11 cellular contexts compared by ENCODE assay signal in the genomic region with DNA sequence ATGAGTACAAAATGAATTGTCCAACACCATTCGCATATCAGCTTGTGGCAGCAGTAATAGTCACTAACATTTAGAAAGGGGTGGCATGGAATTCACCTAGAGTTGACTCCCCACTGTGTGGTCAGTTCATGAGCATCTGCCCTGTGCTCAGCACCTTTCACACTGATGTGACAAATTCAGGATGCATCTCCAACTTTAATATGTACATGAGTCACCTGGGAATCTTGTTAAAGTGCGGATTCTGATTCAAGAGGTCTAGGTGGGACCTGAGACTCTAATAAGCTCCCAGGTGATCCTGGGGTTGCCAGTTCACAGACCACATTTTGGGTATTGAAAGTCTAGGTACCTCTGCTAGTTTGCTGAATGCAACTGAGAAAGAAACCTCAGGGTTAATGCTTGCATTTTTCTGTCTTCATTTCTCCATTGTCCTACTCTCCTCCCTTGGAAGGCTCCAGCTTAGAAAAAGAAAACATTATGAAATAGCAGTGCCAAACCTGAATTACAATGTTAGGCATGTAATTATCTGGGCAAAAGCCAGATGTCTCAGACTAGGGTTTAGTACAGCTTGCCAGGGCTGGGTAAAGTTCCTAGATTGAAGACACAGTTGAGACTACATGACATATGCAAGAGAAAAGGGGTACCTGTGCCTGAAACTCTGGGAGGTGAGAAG. TPM values are rescaled to one million over a fixed set of nuclear protein-coding genes. Genes with fewer than 3 reads are reported as not detected.
A peak's percentile ranks its signal among the peaks of the same experiment; 100 is the strongest.
DNase-seq lines count a peak whose midpoint lies in the region; ATAC-seq, FAIRE-seq and TF ChIP-seq lines count a peak whose summit lies in the region.
"Had no signal": no experiment of that assay in that cellular context is flagged by ENCODE, and none has a peak within 500 bp of the region (broad histone marks: within the 10 kb centered on the region; RNA-seq: fewer than 3 reads in every experiment).

No MANE protein-coding gene starts in this region.

- no peak for FAIRE-seq in HepG2 (lab: Jason Lieb, UNC)

- TF ChIP-seq POLR2A in right lobe of liver (IDR thresholded peaks at IDR 0.05), result no peak
- TF ChIP-seq POLR2A in HepG2 (IDR thresholded peaks at IDR 0.05; ENCODE audit: insufficient read depth in 1 of 2, low read depth in 2 of 2, low read length in 2 of 2), result no peak

- H3K4me3 ChIP-seq in right lobe of liver (no peak overlapping the region), HepG2 (replicated peaks in 1 of 3; ENCODE audit: insufficient read depth in 1 of 3, low read depth in 2 of 3, low read length in 3 of 3) (no peak overlapping the region), OCI-LY3 (ENCODE audit: low read length) (peak overlapping the region; percentile 24)

- DNase-seq in right lobe of liver (no peak), HepG2 (ENCODE audit: low spot score) (no peak), pons (ENCODE audit: low spot score) (no peak)
- DNase-seq: central memory CD4-positive, alpha-beta T cell; DMS153; kidney glomerular epithelial cell had no signal

- TF ChIP-seq RAD21 in HepG2 (CRISPR knock-in tag; IDR thresholded peaks at IDR 0.05), result no peak

- H3K9me3 ChIP-seq in right lobe of liver (no peaks in the 10 kb centered on the region), HepG2 (ENCODE audit: low read length) (no peaks in the 10 kb centered on the region), OCI-LY3 (ENCODE audit: insufficient read depth, low read length) (no peaks in the 10 kb centered on the region)

- no TSS peak for BruUV-seq in HepG2 (replicated peaks; lab: Mats Ljungman, UMichigan)

- H3K79me2 ChIP-seq in HepG2 (ENCODE audit: insufficient read depth, low read length) (no peaks in the 10 kb centered on the region), OCI-LY3 (ENCODE audit: low read length) (no peaks in the 10 kb centered on the region)

- H2AFZ ChIP-seq in HepG2 (ENCODE audit: low read length) (no peak overlapping the region), OCI-LY3 (ENCODE audit: low read depth, low read length) (no peak overlapping the region)

- intact Hi-C loops in right lobe of liver (cut with DNase I) (no loop called here), HepG2 (cut with micrococcal nuclease; ENCODE audit: unreplicated experiment) (no loop called here)

- H4K20me1 ChIP-seq in HepG2 (ENCODE audit: insufficient read depth, low read length) (no peaks in the 10 kb centered on the region), OCI-LY3 (ENCODE audit: insufficient read depth, low read length) (no peaks in the 10 kb centered on the region)

- TF ChIP-seq CTCF in right lobe of liver (IDR thresholded peaks at IDR 0.05) (no peak), HepG2 (CRISPR knock-in tag; IDR thresholded peaks at IDR 0.05) (no peak), OCI-LY3 (IDR thresholded peaks at IDR 0.05; ENCODE audit: low read depth, low read length) (no peak)

- H3K27me3 ChIP-seq in right lobe of liver (peaks cover 0 to 6% of the 10 kb centered on the region in 2 donors), HepG2 (ENCODE audit: control insufficient read depth in 1 of 2, insufficient read depth in 2 of 2, low read length in 2 of 2) (no peaks in the 10 kb centered on the region), OCI-LY3 (ENCODE audit: low read depth, low read length) (no peaks in the 10 kb centered on the region)

- H3K4me2 ChIP-seq in HepG2 (ENCODE audit: low read depth, low read length) (no peak overlapping the region), OCI-LY3 (ENCODE audit: low read length) (peak overlapping the region; percentile 74)

- CTCF ChIA-PET in HepG2 (lab: Yijun Ruan, JAX; ENCODE audit: low intra/inter-chr PET ratio, low total read pairs), result no interaction called here

- in situ Hi-C loops in HepG2 (cut with HindIII; ENCODE audit: extremely low pct_ligation_motif_present, low pct_unique_long_range_greater_than_20kb), result no loop called here

- no peak for TF ChIP-seq EP300 in HepG2 (IDR thresholded peaks at IDR 0.05; ENCODE audit: low read depth in 2 of 2, low read length in 2 of 2)
- TF ChIP-seq EP300 in HepG2 (CRISPR knock-in tag; IDR thresholded peaks at IDR 0.05; ENCODE audit: borderline replicate concordance), result no peak

- H3K27ac ChIP-seq in right lobe of liver, result no peak overlapping the region
- H3K27ac ChIP-seq in HepG2 (ENCODE audit: extremely low read length, insufficient read depth, low read length), result no peak overlapping the region
- H3K27ac ChIP-seq in OCI-LY3 (ENCODE audit: low read length), result peak overlapping the region; percentile 97

- H3K4me1 ChIP-seq in right lobe of liver (peaks cover 0 to 5% (median 1%) of the 10 kb centered on the region in 4 donors), HepG2 (ENCODE audit: insufficient read depth, low read length) (no peaks in the 10 kb centered on the region), OCI-LY3 (ENCODE audit: low read length) (peaks cover 64% of the 10 kb centered on the region)

- H3K36me3 ChIP-seq in right lobe of liver (no peaks in the 10 kb centered on the region), HepG2 (replicated peaks in 1 of 2; ENCODE audit: control insufficient read depth in 1 of 2, insufficient read depth in 2 of 2, low read length in 2 of 2) (no peaks in the 10 kb centered on the region), OCI-LY3 (replicated peaks; ENCODE audit: low read depth, low read length) (no peaks in the 10 kb centered on the region)

- ATAC-seq in right lobe of liver (peak; percentile 52 to 74 (median 67)), HepG2 (no peak), esophagus mucosa (peak; percentile 70), HG03025 (IDR thresholded peaks at IDR 0.05; ENCODE audit: low FRiP score, unreplicated experiment) (no peak), GM21717 (IDR thresholded peaks at IDR 0.05; ENCODE audit: unreplicated experiment) (no peak), GM18520 (IDR thresholded peaks at IDR 0.05; ENCODE audit: unreplicated experiment) (no peak)

- WGBS in right lobe of liver (ENCODE audit: insufficient coverage, low coverage, low lambda C conversion rate, missing lambda C conversion rate), result 71% methylated on average over 1 of the region's 2 CpGs
- WGBS in HepG2 (ENCODE audit: low lambda C conversion rate), result 88% methylated on average over 1 of the region's 2 CpGs

- POLR2A ChIA-PET in HepG2 (lab: Yijun Ruan, JAX), result no interaction called here

- H3K9ac ChIP-seq in HepG2 (ENCODE audit: insufficient read depth, low read depth, low read length) (no peak overlapping the region), OCI-LY3 (ENCODE audit: low read length) (peak overlapping the region; percentile 74)

RNA-seq across cellular contexts. Expression of a gene that starts 32.7 kb away (rescaled TPM):
- total RNA-seq in right lobe of liver, result 1,000 to 10,000 TPM in 1 of 6 experiments, 100 to 1,000 TPM in 5; 348 to 1,121 (median 708) TPM
- total RNA-seq in HepG2 (2016; rRNA removed; fragmentation: Illumina TruSeq; extraction: Trizol), result 10.5 and 15.9 TPM in 2 replicates
- 6.0 and 6.1 TPM in 2 replicates for total RNA-seq in HepG2 (2016; cell fraction: cytosol; rRNA removed; fragmentation: Illumina TruSeq; extraction: Trizol; ENCODE audit: low read depth)
- 13.6 and 19.1 TPM in 2 replicates for total RNA-seq in HepG2 (2016; cell fraction: insoluble cytoplasmic fraction; rRNA removed; fragmentation: Illumina TruSeq; extraction: Trizol)
- 8.9 and 9.5 TPM in 2 replicates for total RNA-seq in HepG2 (2016; cell fraction: membrane; rRNA removed; fragmentation: Illumina TruSeq; extraction: Trizol)
- total RNA-seq in HepG2 (2016; cell fraction: nucleus; rRNA removed; fragmentation: Illumina TruSeq; extraction: Trizol), result 4.1 and 5.6 TPM in 2 replicates
- 29.6 and 50.7 TPM in 2 replicates for polyA plus RNA-seq in HepG2 (2011; rRNA removed)
- polyA plus RNA-seq in HepG2 (2011; cell fraction: cytosol; rRNA removed), result 16.3 and 38.0 TPM in 2 replicates
- 3.7 and 8.2 TPM in 2 replicates for polyA plus RNA-seq in HepG2 (2011; cell fraction: nucleus; rRNA removed)
- polyA plus RNA-seq in HepG2 (2012), result 14.4 and 69.9 TPM in 2 replicates
- 5.4 and 6.7 TPM in 2 replicates for polyA plus RNA-seq in HepG2 (2016; cell fraction: cytosol; fragmentation: Illumina TruSeq; extraction: Trizol; ENCODE audit: low read depth)
- 17.5 and 21.0 TPM in 2 replicates for polyA plus RNA-seq in HepG2 (2016; cell fraction: insoluble cytoplasmic fraction; fragmentation: Illumina TruSeq; extraction: Trizol; ENCODE audit: low read depth)
- polyA plus RNA-seq in HepG2 (2016; cell fraction: membrane; fragmentation: Illumina TruSeq; extraction: Trizol; ENCODE audit: low read depth), result 6.6 and 8.1 TPM in 2 replicates
- polyA plus RNA-seq in HepG2 (2016; cell fraction: nucleus; fragmentation: Illumina TruSeq; extraction: Trizol; ENCODE audit: insufficient read depth, low read depth), result 7.5 and 7.7 TPM in 2 replicates
- 10.0 and 228 TPM in 2 replicates for polyA minus RNA-seq in HepG2 (2011; rRNA and poly(A)+ RNA removed; ENCODE audit: low replicate concordance)
- 14.2 and 18.9 TPM in 2 replicates for polyA minus RNA-seq in HepG2 (2011; cell fraction: cytosol; rRNA and poly(A)+ RNA removed)
- polyA minus RNA-seq in HepG2 (2011; cell fraction: nucleus; rRNA and poly(A)+ RNA removed), result 7.5 and 12.3 TPM in 2 replicates
- 1,041 TPM for total RNA-seq in esophagus mucosa

RNA-seq across cellular contexts. Expression of a gene that starts 36.8 kb away (rescaled TPM):
- not detected for total RNA-seq in right lobe of liver
- total RNA-seq in HepG2 (2016; rRNA removed; fragmentation: Illumina TruSeq; extraction: Trizol), result not detected in 2 replicates
- not detected in 2 replicates for total RNA-seq in HepG2 (2016; cell fraction: cytosol; rRNA removed; fragmentation: Illumina TruSeq; extraction: Trizol; ENCODE audit: low read depth)
- not detected in 2 replicates for total RNA-seq in HepG2 (2016; cell fraction: insoluble cytoplasmic fraction; rRNA removed; fragmentation: Illumina TruSeq; extraction: Trizol)
- total RNA-seq in HepG2 (2016; cell fraction: membrane; rRNA removed; fragmentation: Illumina TruSeq; extraction: Trizol), result not detected in 2 replicates
- total RNA-seq in HepG2 (2016; cell fraction: nucleus; rRNA removed; fragmentation: Illumina TruSeq; extraction: Trizol), result not detected in 2 replicates
- not detected in 2 replicates for polyA plus RNA-seq in HepG2 (2011; rRNA removed)
- not detected in 2 replicates for polyA plus RNA-seq in HepG2 (2011; cell fraction: cytosol; rRNA removed)
- polyA plus RNA-seq in HepG2 (2011; cell fraction: nucleus; rRNA removed), result not detected in 2 replicates
- not detected in 2 replicates for polyA plus RNA-seq in HepG2 (2012)
- not detected in 2 replicates for polyA plus RNA-seq in HepG2 (2016; cell fraction: cytosol; fragmentation: Illumina TruSeq; extraction: Trizol; ENCODE audit: low read depth)
- not detected in 2 replicates for polyA plus RNA-seq in HepG2 (2016; cell fraction: insoluble cytoplasmic fraction; fragmentation: Illumina TruSeq; extraction: Trizol; ENCODE audit: low read depth)
- polyA plus RNA-seq in HepG2 (2016; cell fraction: membrane; fragmentation: Illumina TruSeq; extraction: Trizol; ENCODE audit: low read depth), result not detected in 2 replicates
- not detected in 2 replicates for polyA plus RNA-seq in HepG2 (2016; cell fraction: nucleus; fragmentation: Illumina TruSeq; extraction: Trizol; ENCODE audit: insufficient read depth, low read depth)
- polyA minus RNA-seq in HepG2 (2011; rRNA and poly(A)+ RNA removed; ENCODE audit: low replicate concordance), result not detected in 2 replicates
- polyA minus RNA-seq in HepG2 (2011; cell fraction: cytosol; rRNA and poly(A)+ RNA removed), result not detected in 2 replicates
- polyA minus RNA-seq in HepG2 (2011; cell fraction: nucleus; rRNA and poly(A)+ RNA removed), result not detected in 2 replicates
- not detected for total RNA-seq in esophagus mucosa

Comparison
In these comparisons a context has a peak if more than half of its experiments do, and no peak if none do; other contexts are left out.
1. ATAC-seq: peak in right lobe of liver (4 of 4) and esophagus mucosa (single experiment); none in HepG2 (single experiment), HG03025 (single experiment), GM21717 (single experiment) and GM18520 (single experiment).
2. RNA of a gene that starts 32.7 kb away (total RNA-seq): 1,041 TPM in esophagus mucosa (single experiment) and 348 to 1,121 TPM in right lobe of liver; 4.1 to 19.1 TPM in HepG2; every median in the first group is over 10 times any median in the second.